ENCODE assay signal across 8 cellular contexts in the genomic region with DNA sequence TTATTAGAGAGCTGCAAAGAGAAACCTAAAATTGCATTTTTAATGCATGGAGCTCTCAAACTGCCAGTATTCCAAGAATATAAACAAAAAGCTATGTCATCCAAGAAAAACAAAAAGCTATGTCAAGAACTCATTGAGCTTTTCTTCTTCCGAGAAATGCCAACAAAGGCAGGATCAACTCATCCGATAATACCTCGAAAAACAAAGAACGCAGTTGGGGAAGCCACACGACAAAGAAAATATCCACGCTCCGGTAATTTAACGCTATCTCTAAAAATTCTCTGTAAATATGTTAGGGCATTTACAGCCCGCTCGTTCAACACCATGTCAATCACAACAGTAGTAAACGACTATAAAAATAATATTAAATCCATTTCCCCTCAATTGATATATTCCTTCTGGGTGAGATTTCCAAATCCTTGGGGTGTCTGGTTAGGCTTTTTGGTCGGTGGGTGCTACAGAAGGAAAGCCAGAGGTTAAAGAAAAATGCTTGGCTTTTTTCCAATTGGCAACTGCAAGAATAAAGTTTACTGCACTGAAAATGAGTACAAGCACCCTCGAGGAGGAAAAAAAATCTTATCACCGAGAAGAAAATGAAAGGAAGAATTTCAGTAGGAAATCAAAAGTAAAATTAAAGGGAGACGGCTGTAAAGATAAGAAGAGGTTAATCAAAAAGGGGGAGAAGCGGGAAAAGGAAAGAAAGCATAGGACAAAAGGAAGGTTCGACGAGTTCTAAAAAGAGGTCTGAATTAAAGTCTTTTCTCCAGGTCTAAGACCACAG. TPM values are rescaled to one million over a fixed set of nuclear protein-coding genes. Genes with fewer than 3 reads are reported as not detected.
DNase-seq lines count a peak whose midpoint lies in the region; ATAC-seq, FAIRE-seq and TF ChIP-seq lines count a peak whose summit lies in the region.

No MANE protein-coding gene starts in this region.

- WGBS in iPS DF 6.9 (ENCODE audit: insufficient coverage, insufficient read length) = no CpG with 5 or more reads among the region's 18 CpGs

- CTCF ChIA-PET in activated CD8-positive, alpha-beta T cell treated with anti-CD3 and anti-CD28 coated beads for 36 hours (lab: Charles Lee) = interaction anchor here (1.0 to 1.3 kb wide), 2 partner anchors 9 to 57 kb away, joined by 3 to 4 read pairs; a partner anchor contains a TSS

- POLR2A ChIA-PET in activated CD8-positive, alpha-beta T cell treated with anti-CD3 and anti-CD28 coated beads for 36 hours (lab: Charles Lee) = interaction anchor here (0.7 to 1.9 kb wide), 7 partner anchors 11 to 57 kb away, joined by 3 to 13 read pairs (median 5); a partner anchor contains a TSS

- H3K4me1 ChIP-seq in iPS DF 6.9 (ENCODE audit: control insufficient read depth, insufficient read depth, low read length) (no peaks in the 10 kb centered on the region), skeletal muscle tissue (ENCODE audit: control insufficient read depth in 3 of 3, insufficient read depth in 3 of 3, low read length in 3 of 3) (peaks cover 10 to 24% (median 19%) of the 10 kb centered on the region in 3 donors)

- H3K9ac ChIP-seq in skeletal muscle tissue (ENCODE audit: low read depth in 1 of 3, low read length in 3 of 3) = peak overlapping the region; percentile 98 to 99 (median 99)

- H3K27ac ChIP-seq in C4-2B (peak overlapping the region; percentile 99), iPS DF 6.9 (ENCODE audit: low read length) (no peak overlapping the region), skeletal muscle tissue (ENCODE audit: low read depth, low read length) (peak overlapping the region; percentile 96)

- intact Hi-C loops in activated CD8-positive, alpha-beta T cell treated with anti-CD3 and anti-CD28 coated beads for 36 hours (cut with micrococcal nuclease) = loop anchor here (2.0 to 5.0 kb wide), 2 partner anchors 57 to 335 kb away; a partner anchor contains a TSS

- no peak for ATAC-seq in activated CD8-positive, alpha-beta T cell treated with anti-CD3 and anti-CD28 coated beads for 36 hours

- FAIRE-seq in D721Med (lab: Jason Lieb, UNC) = no peak

- peaks cover 32% of the 10 kb centered on the region for H3K4me1 Mint-ChIP-seq in activated CD8-positive, alpha-beta T cell treated with anti-CD3 and anti-CD28 coated beads for 36 hours (ENCODE audit: low read depth)

- H3K4me3 Mint-ChIP-seq in activated CD8-positive, alpha-beta T cell treated with anti-CD3 and anti-CD28 coated beads for 36 hours = peak overlapping the region; percentile 93

- DNase-seq in HT1080 (ENCODE audit: low read depth) (peak; percentile 7), iPS DF 6.9 (ENCODE audit: low read depth, low spot score) (no peak), NCI-H187 treated with DMSO at 0.1 percent for 48 hours (lab: John Stamatoyannopoulos, UW) (no peak), GDM1 (lab: John Stamatoyannopoulos, UW) (no peak), D721Med (ENCODE audit: insufficient read length, low spot score) (no peak)
- no peak for DNase-seq in activated CD8-positive, alpha-beta T cell treated with anti-CD3 and anti-CD28 coated beads for 36 hours

- H3K27me3 ChIP-seq in iPS DF 6.9 (ENCODE audit: control insufficient read depth, insufficient read depth, low read length) = no peaks in the 10 kb centered on the region
- no peaks in the 10 kb centered on the region for H3K27me3 ChIP-seq in skeletal muscle tissue (ENCODE audit: control insufficient read depth in 3 of 3, insufficient read depth in 3 of 3, low read length in 3 of 3)

- peak overlapping the region; percentile 97 for H3K27ac Mint-ChIP-seq in activated CD8-positive, alpha-beta T cell treated with anti-CD3 and anti-CD28 coated beads for 36 hours

- peak overlapping the region; percentile 87; the same call in 1 of the 2 replicates for H3K4me3 ChIP-seq in iPS DF 6.9 (ENCODE audit: low read length)
- peak overlapping the region; percentile 99 to 100 (median 100) for H3K4me3 ChIP-seq in skeletal muscle tissue (ENCODE audit: low read length in 3 of 3)

- no peaks in the 10 kb centered on the region for H3K9me3 ChIP-seq in iPS DF 6.9 (ENCODE audit: control insufficient read depth, insufficient read depth, low read length)
- no peaks in the 10 kb centered on the region for H3K9me3 ChIP-seq in skeletal muscle tissue (ENCODE audit: control insufficient read depth in 3 of 3, low read length in 3 of 3)

- no peaks in the 10 kb centered on the region for H3K9me3 Mint-ChIP-seq in activated CD8-positive, alpha-beta T cell treated with anti-CD3 and anti-CD28 coated beads for 36 hours

- no peak for TF ChIP-seq CTCF in C4-2B (conservative IDR thresholded peaks at IDR 0.05)
- no peak for TF ChIP-seq CTCF in activated CD8-positive, alpha-beta T cell treated with anti-CD3 and anti-CD28 coated beads for 36 hours (IDR thresholded peaks at IDR 0.05)
- TF ChIP-seq CTCF in D721Med (IDR thresholded peaks at IDR 0.05; ENCODE audit: insufficient read depth, missing control alignments) = no peak

- peaks cover 24% of the 10 kb centered on the region for H3K36me3 Mint-ChIP-seq in activated CD8-positive, alpha-beta T cell treated with anti-CD3 and anti-CD28 coated beads for 36 hours (ENCODE audit: low read depth)

- H3K36me3 ChIP-seq in iPS DF 6.9 (ENCODE audit: control insufficient read depth, insufficient read depth, low read length) (no peaks in the 10 kb centered on the region), skeletal muscle tissue (ENCODE audit: control insufficient read depth in 3 of 3, insufficient read depth in 3 of 3, low read length in 3 of 3) (no peaks in the 10 kb centered on the region)

- peaks cover 2% of the 10 kb centered on the region for H3K27me3 Mint-ChIP-seq in activated CD8-positive, alpha-beta T cell treated with anti-CD3 and anti-CD28 coated beads for 36 hours

RNA-seq across cellular contexts. Expression of a gene that starts 0.9 kb away (rescaled TPM):
- total RNA-seq in HT1080 (2014; rRNA removed; shearing (Covaris generic)) = 58.1 and 66.6 TPM in 2 replicates
- polyA plus RNA-seq in HT1080 (2015; cell fraction: cytosol; rRNA removed) = 18.7 and 20.9 TPM in 2 replicates
- polyA plus RNA-seq in HT1080 (2015; cell fraction: nucleus; rRNA removed) = 175 and 177 TPM in 2 replicates
- total RNA-seq in activated CD8-positive, alpha-beta T cell treated with anti-CD3 and anti-CD28 coated beads for 36 hours = 10 to 100 TPM; 81.8 to 93.8 TPM
- total RNA-seq in skeletal muscle tissue = 136 TPM

RNA-seq across cellular contexts. Expression of a gene that starts 10.4 kb away (rescaled TPM):
- total RNA-seq in HT1080 (2014; rRNA removed; shearing (Covaris generic)) = 10.7 and 13.1 TPM in 2 replicates
- 12.7 and 17.2 TPM in 2 replicates for polyA plus RNA-seq in HT1080 (2015; cell fraction: cytosol; rRNA removed)
- polyA plus RNA-seq in HT1080 (2015; cell fraction: nucleus; rRNA removed) = 19.9 and 30.4 TPM in 2 replicates
- total RNA-seq in activated CD8-positive, alpha-beta T cell treated with anti-CD3 and anti-CD28 coated beads for 36 hours = 10 to 100 TPM; 10.4 to 11.5 TPM
- 31.8 TPM for total RNA-seq in skeletal muscle tissue

RNA-seq across cellular contexts. Expression of a gene that starts 46.0 kb away (rescaled TPM):
- 352 and 381 TPM in 2 replicates for total RNA-seq in HT1080 (2014; rRNA removed; shearing (Covaris generic))
- 277 and 345 TPM in 2 replicates for polyA plus RNA-seq in HT1080 (2015; cell fraction: cytosol; rRNA removed)
- 90.7 and 92.4 TPM in 2 replicates for polyA plus RNA-seq in HT1080 (2015; cell fraction: nucleus; rRNA removed)
- 100 to 1,000 TPM; 445 to 463 TPM for total RNA-seq in activated CD8-positive, alpha-beta T cell treated with anti-CD3 and anti-CD28 coated beads for 36 hours
- 105 TPM for total RNA-seq in skeletal muscle tissue

RNA-seq across cellular contexts. Expression of a gene that starts 54.3 kb away (rescaled TPM):
- 89.3 and 104 TPM in 2 replicates for total RNA-seq in HT1080 (2014; rRNA removed; shearing (Covaris generic))
- polyA plus RNA-seq in HT1080 (2015; cell fraction: cytosol; rRNA removed) = 89.6 and 90.5 TPM in 2 replicates
- 45.9 and 49.3 TPM in 2 replicates for polyA plus RNA-seq in HT1080 (2015; cell fraction: nucleus; rRNA removed)
- 10 to 100 TPM; 63.0 to 68.9 TPM for total RNA-seq in activated CD8-positive, alpha-beta T cell treated with anti-CD3 and anti-CD28 coated beads for 36 hours
- total RNA-seq in skeletal muscle tissue = 35.5 TPM

RNA-seq across cellular contexts. Expression of a gene that starts 56.7 kb away (rescaled TPM):
- total RNA-seq in HT1080 (2014; rRNA removed; shearing (Covaris generic)) = 14.6 and 14.7 TPM in 2 replicates
- polyA plus RNA-seq in HT1080 (2015; cell fraction: cytosol; rRNA removed) = 14.3 and 14.6 TPM in 2 replicates
- 17.8 and 20.0 TPM in 2 replicates for polyA plus RNA-seq in HT1080 (2015; cell fraction: nucleus; rRNA removed)
- 10 to 100 TPM; 19.2 to 24.6 TPM for total RNA-seq in activated CD8-positive, alpha-beta T cell treated with anti-CD3 and anti-CD28 coated beads for 36 hours
- total RNA-seq in skeletal muscle tissue = 19.8 TPM
